14 cellular contexts compared by ENCODE assay signal in genomic region chr9:99147177-99147576, GRCh38. TPM values are rescaled to one million over a fixed set of nuclear protein-coding genes. Genes with fewer than 3 reads are reported as not detected.
A peak's percentile ranks its signal among the peaks of the same experiment; 100 is the strongest.
DNase-seq lines count a peak whose midpoint lies in the region; ATAC-seq and TF ChIP-seq lines count a peak whose summit lies in the region.
"Had no signal": no experiment of that assay in that cellular context is flagged by ENCODE, and none has a peak within 500 bp of the region (broad histone marks: within the 10 kb centered on the region; RNA-seq: fewer than 3 reads in every experiment).

No MANE protein-coding gene starts in this region.

- H3K27me3 ChIP-seq in CD4-positive, alpha-beta T cell (ENCODE audit: control insufficient read depth, insufficient read depth, low read length), result no peaks in the 10 kb centered on the region
- no peaks in the 10 kb centered on the region for H3K27me3 ChIP-seq in CD8-positive, alpha-beta T cell (ENCODE audit: insufficient read depth, low read length)
- no peaks in the 10 kb centered on the region for H3K27me3 ChIP-seq in left lung

- intact Hi-C loops in CD4-positive, alpha-beta T cell (cut with DNase I, micrococcal nuclease), result loop anchor here in 1 of 2 experiments (10.0 kb wide), 1 partner anchor 342 kb away; the partner anchor contains the start of gene GALNT12
- intact Hi-C loops in CD8-positive, alpha-beta T cell (cut with DNase I, micrococcal nuclease), result no loop called here
- intact Hi-C loops in left lung (cut with DNase I), result no loop called here

- CTCF ChIA-PET in CD4-positive, alpha-beta T cell (lab: Charles Lee), result no interaction called here
- CTCF ChIA-PET in CD8-positive, alpha-beta T cell (lab: Charles Lee), result interaction anchor here (1.0 to 2.2 kb wide), 3 partner anchors 37 to 172 kb away, joined by 3 to 7 read pairs (median 7); no protein-coding TSS in a partner anchor

- peak; percentile 74 for ATAC-seq in activated naive CD8-positive, alpha-beta T cell treated with anti-CD3 and anti-CD28 coated beads, Interleukin-2, amount 50 U/mL, for 24 hours
- ATAC-seq in CD4-positive, alpha-beta T cell (ENCODE audit: poor library complexity), result no peak
- ATAC-seq in CD8-positive, alpha-beta T cell, result no peak
- ATAC-seq in HG02884 (IDR thresholded peaks at IDR 0.05; ENCODE audit: unreplicated experiment) (no peak), left lung (no peak)

- H3K27me3 Mint-ChIP-seq in activated naive CD8-positive, alpha-beta T cell treated with anti-CD3 and anti-CD28 coated beads, Interleukin-2, amount 50 U/mL, for 24 hours, result no peaks in the 10 kb centered on the region
- H3K27me3 Mint-ChIP-seq in activated naive CD8-positive, alpha-beta T cell treated with anti-CD3 and anti-CD28 coated beads for 36 hours, result no peaks in the 10 kb centered on the region
- no peaks in the 10 kb centered on the region for H3K27me3 Mint-ChIP-seq in CD4-positive, alpha-beta T cell
- no peaks in the 10 kb centered on the region for H3K27me3 Mint-ChIP-seq in CD8-positive, alpha-beta T cell (ENCODE audit: low read depth)
- peaks cover 0 to 2% (median 0%) of the 10 kb centered on the region in 3 donors for H3K27me3 Mint-ChIP-seq in immature natural killer cell (ENCODE audit: low read depth in 3 of 3)

- H3K4me1 Mint-ChIP-seq in activated naive CD8-positive, alpha-beta T cell treated with anti-CD3 and anti-CD28 coated beads, Interleukin-2, amount 50 U/mL, for 24 hours, result peaks cover 40% of the 10 kb centered on the region
- peaks cover 36% of the 10 kb centered on the region for H3K4me1 Mint-ChIP-seq in activated naive CD8-positive, alpha-beta T cell treated with anti-CD3 and anti-CD28 coated beads for 36 hours
- H3K4me1 Mint-ChIP-seq in CD4-positive, alpha-beta T cell (ENCODE audit: low read depth), result peaks cover 46% of the 10 kb centered on the region
- peaks cover 46% of the 10 kb centered on the region for H3K4me1 Mint-ChIP-seq in CD8-positive, alpha-beta T cell (ENCODE audit: low read depth)
- H3K4me1 Mint-ChIP-seq in immature natural killer cell, result peaks cover 28 to 76% of the 10 kb centered on the region in 2 donors

- H3K27ac Mint-ChIP-seq in activated naive CD8-positive, alpha-beta T cell treated with anti-CD3 and anti-CD28 coated beads, Interleukin-2, amount 50 U/mL, for 24 hours, result no peak overlapping the region
- H3K27ac Mint-ChIP-seq in activated naive CD8-positive, alpha-beta T cell treated with anti-CD3 and anti-CD28 coated beads for 36 hours, result no peak overlapping the region
- H3K27ac Mint-ChIP-seq in CD4-positive, alpha-beta T cell, result peak overlapping the region; percentile 21
- H3K27ac Mint-ChIP-seq in CD8-positive, alpha-beta T cell, result peak overlapping the region; percentile 16
- H3K27ac Mint-ChIP-seq in immature natural killer cell, result peak overlapping the region; percentile 2 to 55 (median 35)

- no peak overlapping the region for H3K4me3 Mint-ChIP-seq in activated naive CD8-positive, alpha-beta T cell treated with anti-CD3 and anti-CD28 coated beads, Interleukin-2, amount 50 U/mL, for 24 hours
- no peak overlapping the region for H3K4me3 Mint-ChIP-seq in activated naive CD8-positive, alpha-beta T cell treated with anti-CD3 and anti-CD28 coated beads for 36 hours
- no peak overlapping the region for H3K4me3 Mint-ChIP-seq in CD4-positive, alpha-beta T cell
- no peak overlapping the region for H3K4me3 Mint-ChIP-seq in CD8-positive, alpha-beta T cell
- no peak overlapping the region for H3K4me3 Mint-ChIP-seq in immature natural killer cell

- no peaks in the 10 kb centered on the region for H3K9me3 ChIP-seq in CD4-positive, alpha-beta T cell (ENCODE audit: control insufficient read depth, low read length)
- no peaks in the 10 kb centered on the region for H3K9me3 ChIP-seq in CD8-positive, alpha-beta T cell (ENCODE audit: low read length)
- H3K9me3 ChIP-seq in left lung, result no peaks in the 10 kb centered on the region
- H3K9me3 ChIP-seq: Caco-2 had no signal

- H3K27ac ChIP-seq in CD4-positive, alpha-beta T cell (ENCODE audit: low read depth, low read length), result no peak overlapping the region
- no peak overlapping the region for H3K27ac ChIP-seq in CD8-positive, alpha-beta T cell (ENCODE audit: low read depth, low read length)
- no peak overlapping the region for H3K27ac ChIP-seq in left lung

- peaks cover 53% of the 10 kb centered on the region for H3K36me3 Mint-ChIP-seq in activated naive CD8-positive, alpha-beta T cell treated with anti-CD3 and anti-CD28 coated beads, Interleukin-2, amount 50 U/mL, for 24 hours (ENCODE audit: low read depth)
- H3K36me3 Mint-ChIP-seq in activated naive CD8-positive, alpha-beta T cell treated with anti-CD3 and anti-CD28 coated beads for 36 hours, result peaks cover 50% of the 10 kb centered on the region
- peaks cover 90% of the 10 kb centered on the region for H3K36me3 Mint-ChIP-seq in CD4-positive, alpha-beta T cell (ENCODE audit: low read depth)
- H3K36me3 Mint-ChIP-seq in CD8-positive, alpha-beta T cell, result peaks cover 78% of the 10 kb centered on the region
- H3K36me3 Mint-ChIP-seq in immature natural killer cell, result peaks cover 24 to 56% (median 28%) of the 10 kb centered on the region in 3 donors

- no peak for DNase-seq in activated naive CD8-positive, alpha-beta T cell treated with anti-CD3 and anti-CD28 coated beads, Interleukin-2, amount 50 U/mL, for 24 hours
- no peak for DNase-seq in activated naive CD8-positive, alpha-beta T cell treated with anti-CD3 and anti-CD28 coated beads for 36 hours
- DNase-seq in CD4-positive, alpha-beta T cell, result no peak
- no peak for DNase-seq in CD8-positive, alpha-beta T cell
- DNase-seq in immature natural killer cell, result no peak
- DNase-seq in central memory CD4-positive, alpha-beta T cell, result no peak
- DNase-seq in left lung, result no peak
- DNase-seq: C1 segment of cervical spinal cord, Caco-2, DMS153, DND-41, GOT3, HCEC 1CT had no signal

- peaks cover 39% of the 10 kb centered on the region for H3K36me3 ChIP-seq in CD8-positive, alpha-beta T cell (ENCODE audit: insufficient read depth, low read length)
- H3K36me3 ChIP-seq in left lung, result peaks cover 0 to 96% of the 10 kb centered on the region in 2 donors

- POLR2A ChIA-PET in CD4-positive, alpha-beta T cell (lab: Charles Lee), result no interaction called here
- POLR2A ChIA-PET in CD8-positive, alpha-beta T cell (lab: Charles Lee), result no interaction called here

- H3K9me3 Mint-ChIP-seq in activated naive CD8-positive, alpha-beta T cell treated with anti-CD3 and anti-CD28 coated beads, Interleukin-2, amount 50 U/mL, for 24 hours, result no peaks in the 10 kb centered on the region
- H3K9me3 Mint-ChIP-seq in activated naive CD8-positive, alpha-beta T cell treated with anti-CD3 and anti-CD28 coated beads for 36 hours, result no peaks in the 10 kb centered on the region
- H3K9me3 Mint-ChIP-seq in CD4-positive, alpha-beta T cell, result no peaks in the 10 kb centered on the region
- no peaks in the 10 kb centered on the region for H3K9me3 Mint-ChIP-seq in CD8-positive, alpha-beta T cell
- H3K9me3 Mint-ChIP-seq in immature natural killer cell, result no peaks in the 10 kb centered on the region

- H3K4me1 ChIP-seq in CD8-positive, alpha-beta T cell (ENCODE audit: insufficient read depth, low read length), result peaks cover 29% of the 10 kb centered on the region
- no peaks in the 10 kb centered on the region for H3K4me1 ChIP-seq in left lung
- H3K4me1 ChIP-seq: Caco-2 had no signal

- H3K4me3 ChIP-seq in CD8-positive, alpha-beta T cell (ENCODE audit: low read depth, low read length), result no peak overlapping the region
- H3K4me3 ChIP-seq in left lung, result no peak overlapping the region

- no peak for TF ChIP-seq CTCF in CD4-positive, alpha-beta T cell (IDR thresholded peaks at IDR 0.05)
- TF ChIP-seq CTCF in CD8-positive, alpha-beta T cell (IDR thresholded peaks at IDR 0.05), result no peak
- TF ChIP-seq CTCF in left lung (IDR thresholded peaks at IDR 0.05), result no peak

RNA-seq across cellular contexts. Expression of gene TGFBR1, which starts 42.3 kb away (rescaled TPM):
- 10 to 100 TPM; 30.4 to 32.1 TPM for total RNA-seq in activated naive CD8-positive, alpha-beta T cell treated with anti-CD3 and anti-CD28 coated beads for 36 hours
- total RNA-seq in CD4-positive, alpha-beta T cell, result 10 to 100 TPM; 12.9 to 14.6 TPM
- total RNA-seq in CD8-positive, alpha-beta T cell, result 10 to 100 TPM; 24.2 to 25.8 TPM
- polyA plus RNA-seq in immature natural killer cell, result 10 to 100 TPM; 34.2 to 71.0 (median 67.8) TPM
- 10 to 100 TPM; 60.9 to 74.1 TPM for total RNA-seq in left lung

Comparison
In these comparisons a context has a peak if more than half of its experiments do, and no peak if none do; other contexts are left out.
1. H3K27ac Mint-ChIP-seq: peak in CD4-positive, alpha-beta T cell (single experiment), CD8-positive, alpha-beta T cell (single experiment) and immature natural killer cell (6 of 6); none in activated naive CD8-positive, alpha-beta T cell treated with anti-CD3 and anti-CD28 coated beads, Interleukin-2, amount 50 U/mL, for 24 hours (single experiment) and activated naive CD8-positive, alpha-beta T cell treated with anti-CD3 and anti-CD28 coated beads for 36 hours (single experiment).